ENCODE assay signal across 23 cellular contexts in genomic region chr9:74035786-74036185, GRCh38.
DNase-seq lines count a peak whose midpoint lies in the region; ATAC-seq, FAIRE-seq and TF ChIP-seq lines count a peak whose summit lies in the region.
"Had no signal": no experiment of that assay in that cellular context is flagged by ENCODE, and none has a peak within 500 bp of the region (broad histone marks: within the 10 kb centered on the region; RNA-seq: fewer than 3 reads in every experiment).

No MANE protein-coding gene starts in this region.

- TF ChIP-seq CTCF in astrocyte (IDR thresholded peaks at IDR 0.05; ENCODE audit: insufficient read depth, low read depth, low read length) = no peak
- TF ChIP-seq CTCF in testis (IDR thresholded peaks at IDR 0.05) = no peak
- TF ChIP-seq CTCF in tibial nerve (IDR thresholded peaks at IDR 0.05) = no peak

- H3K4me3 ChIP-seq in astrocyte (ENCODE audit: insufficient read depth, low read depth, low read length) (no peak overlapping the region), testis (no peak overlapping the region), tibial nerve (no peak overlapping the region)
- H3K4me3 ChIP-seq: BLaER1 treated with 17β-estradiol and CSF1 and Interleukin-3, amounts not matched to agents 10 nM and 100 nM; ovary had no signal

- H3K9me3 ChIP-seq in astrocyte (ENCODE audit: insufficient read depth, low read depth, low read length) = no peaks in the 10 kb centered on the region
- H3K9me3 ChIP-seq in testis = no peaks in the 10 kb centered on the region
- H3K9me3 ChIP-seq in tibial nerve = no peaks in the 10 kb centered on the region
- H3K9me3 ChIP-seq: BLaER1 treated with 17β-estradiol and CSF1 and Interleukin-3, amounts not matched to agents 10 nM and 100 nM; ovary had no signal

- no peak for ATAC-seq in HG03280 (IDR thresholded peaks at IDR 0.05; ENCODE audit: unreplicated experiment)
- ATAC-seq: activated CD4-positive, alpha-beta T cell treated with anti-CD3 and anti-CD28 coated beads for 36 hours; naive thymus-derived CD4-positive, alpha-beta T cell; sciatic nerve; T-cell had no signal

- H3K27me3 Mint-ChIP-seq in astrocyte (ENCODE audit: low read depth, unreplicated experiment) = no peaks in the 10 kb centered on the region
- H3K27me3 Mint-ChIP-seq: activated CD4-positive, alpha-beta T cell treated with anti-CD3 and anti-CD28 coated beads for 36 hours; activated naive CD4-positive, alpha-beta T cell treated with anti-CD3 and anti-CD28 coated beads, Interleukin-2, amount 50 U/mL, for 24 hours; naive thymus-derived CD4-positive, alpha-beta T cell; T-cell had no signal

- 43% methylated on average over 2 of the region's 2 CpGs for WGBS in testis, 2 donors
- WGBS in tibial nerve, 2 donors = 16 to 33% methylated on average over 2 of the region's 2 CpGs

- peaks cover 4% of the 10 kb centered on the region for H3K4me1 Mint-ChIP-seq in astrocyte (ENCODE audit: low read depth, unreplicated experiment)
- H3K4me1 Mint-ChIP-seq: activated naive CD4-positive, alpha-beta T cell treated with anti-CD3 and anti-CD28 coated beads, Interleukin-2, amount 50 U/mL, for 24 hours; naive thymus-derived CD4-positive, alpha-beta T cell; T-cell had no signal

- no peak for TF ChIP-seq EP300 in tibial nerve (IDR thresholded peaks at IDR 0.05)

- DNase-seq in Daoy (ENCODE audit: low read depth) (peak; percentile 5), HCEC 1CT (peak; percentile 54), astrocyte (ENCODE audit: low read depth) (peak; percentile 22), iris pigment epithelial cell (ENCODE audit: low read depth) (peak; percentile 14), erythroblast (lab: John Stamatoyannopoulos, UW) (no peak), testis (no peak), tibial nerve (ENCODE audit: low spot score in 2 of 2) (no peak)
- DNase-seq: activated CD4-positive, alpha-beta T cell treated with anti-CD3 and anti-CD28 coated beads for 36 hours; activated T-cell treated with anti-CD3 and anti-CD28 coated beads, Interleukin-2, amount 50 U/mL, for 72 hours; cortex of kidney; mesenchymal stem cell; MM.1S; naive thymus-derived CD4-positive, alpha-beta T cell; NCI-H1694; NCI-H774; OCI-M1; ovary; SIG-M5; T-cell had no signal

- no peak overlapping the region for H3K9ac ChIP-seq in astrocyte (ENCODE audit: low read length)
- H3K9ac ChIP-seq: BLaER1 treated with 17β-estradiol and CSF1 and Interleukin-3, amounts not matched to agents 10 nM and 100 nM had no signal

- no peaks in the 10 kb centered on the region for H4K20me1 ChIP-seq in astrocyte (ENCODE audit: insufficient read depth, low read length)
- H4K20me1 ChIP-seq: BLaER1 treated with 17β-estradiol and CSF1 and Interleukin-3, amounts not matched to agents 10 nM and 100 nM had no signal

- H3K4me3 Mint-ChIP-seq in astrocyte (ENCODE audit: unreplicated experiment) = no peak overlapping the region
- H3K4me3 Mint-ChIP-seq: activated CD4-positive, alpha-beta T cell treated with anti-CD3 and anti-CD28 coated beads for 36 hours; activated naive CD4-positive, alpha-beta T cell treated with anti-CD3 and anti-CD28 coated beads, Interleukin-2, amount 50 U/mL, for 24 hours; naive thymus-derived CD4-positive, alpha-beta T cell; T-cell had no signal

- H3K27me3 ChIP-seq in astrocyte (ENCODE audit: insufficient read depth, low read length) = no peaks in the 10 kb centered on the region
- H3K27me3 ChIP-seq in testis = no peaks in the 10 kb centered on the region
- no peaks in the 10 kb centered on the region for H3K27me3 ChIP-seq in tibial nerve
- H3K27me3 ChIP-seq: BLaER1 treated with 17β-estradiol and CSF1 and Interleukin-3, amounts not matched to agents 10 nM and 100 nM; ovary had no signal

- H3K36me3 Mint-ChIP-seq in astrocyte (ENCODE audit: low read depth, unreplicated experiment) = no peaks in the 10 kb centered on the region
- H3K36me3 Mint-ChIP-seq: activated naive CD4-positive, alpha-beta T cell treated with anti-CD3 and anti-CD28 coated beads, Interleukin-2, amount 50 U/mL, for 24 hours; naive thymus-derived CD4-positive, alpha-beta T cell; T-cell had no signal

- H3K4me1 ChIP-seq in astrocyte (ENCODE audit: insufficient read depth, low read length) = no peaks in the 10 kb centered on the region
- no peaks in the 10 kb centered on the region for H3K4me1 ChIP-seq in testis
- H3K4me1 ChIP-seq in tibial nerve = no peaks in the 10 kb centered on the region
- H3K4me1 ChIP-seq: BLaER1 treated with 17β-estradiol and CSF1 and Interleukin-3, amounts not matched to agents 10 nM and 100 nM had no signal

- intact Hi-C loops in testis (cut with DNase I; ENCODE audit: low total_unique reads) = no loop called here

- H3K27ac ChIP-seq in astrocyte (ENCODE audit: low read depth, low read length) = no peak overlapping the region
- no peak overlapping the region for H3K27ac ChIP-seq in testis
- no peak overlapping the region for H3K27ac ChIP-seq in tibial nerve
- H3K27ac ChIP-seq: BLaER1 treated with 17β-estradiol and CSF1 and Interleukin-3, amounts not matched to agents 10 nM and 100 nM; ovary had no signal

- no peak overlapping the region for H2AFZ ChIP-seq in astrocyte (ENCODE audit: low read depth, low read length)

- H3K27ac Mint-ChIP-seq in astrocyte (ENCODE audit: unreplicated experiment) = no peak overlapping the region
- H3K27ac Mint-ChIP-seq: activated CD4-positive, alpha-beta T cell treated with anti-CD3 and anti-CD28 coated beads for 36 hours; activated naive CD4-positive, alpha-beta T cell treated with anti-CD3 and anti-CD28 coated beads, Interleukin-2, amount 50 U/mL, for 24 hours; activated T-cell treated with anti-CD3 and anti-CD28 coated beads, Interleukin-2, amount 50 U/mL, for 72 hours; naive thymus-derived CD4-positive, alpha-beta T cell; T-cell had no signal

- peak overlapping the region; percentile 27 for H3K4me2 ChIP-seq in astrocyte (ENCODE audit: low read length)
- H3K4me2 ChIP-seq: BLaER1 treated with 17β-estradiol and CSF1 and Interleukin-3, amounts not matched to agents 10 nM and 100 nM had no signal

- no peaks in the 10 kb centered on the region for H3K79me2 ChIP-seq in astrocyte (ENCODE audit: insufficient read depth, low read length)

- H3K36me3 ChIP-seq in astrocyte (ENCODE audit: insufficient read depth, low read length) (no peaks in the 10 kb centered on the region), testis (ENCODE audit: low read depth, missing control alignments) (no peaks in the 10 kb centered on the region), tibial nerve (no peaks in the 10 kb centered on the region)
- H3K36me3 ChIP-seq: BLaER1 treated with 17β-estradiol and CSF1 and Interleukin-3, amounts not matched to agents 10 nM and 100 nM; ovary had no signal

- no peaks in the 10 kb centered on the region for H3K9me3 Mint-ChIP-seq in astrocyte (ENCODE audit: unreplicated experiment)
- H3K9me3 Mint-ChIP-seq: activated naive CD4-positive, alpha-beta T cell treated with anti-CD3 and anti-CD28 coated beads, Interleukin-2, amount 50 U/mL, for 24 hours; activated T-cell treated with anti-CD3 and anti-CD28 coated beads, Interleukin-2, amount 50 U/mL, for 72 hours had no signal

- no peak for FAIRE-seq in astrocyte (lab: Jason Lieb, UNC)

- TF ChIP-seq POLR2A in erythroblast (IDR thresholded peaks at IDR 0.05; ENCODE audit: low read length) (no peak), testis (IDR thresholded peaks at IDR 0.05) (no peak), tibial nerve (IDR thresholded peaks at IDR 0.05) (no peak)

Comparison
In these comparisons a context has a peak if more than half of its experiments do, and no peak if none do; other contexts are left out.
1. DNase-seq: peak in Daoy (single experiment), HCEC 1CT (single experiment), astrocyte (single experiment) and iris pigment epithelial cell (single experiment); none in erythroblast (0 of 2), testis (single experiment) and tibial nerve (0 of 2).